12 cellular contexts compared by ENCODE assay signal in genomic region chr2:179985163-179985820, GRCh38. TPM values are rescaled to one million over a fixed set of nuclear protein-coding genes. Genes with fewer than 3 reads are reported as not detected.
DNase-seq lines count a peak whose midpoint lies in the region; ATAC-seq, FAIRE-seq and TF ChIP-seq lines count a peak whose summit lies in the region.
"Had no signal": no experiment of that assay in that cellular context is flagged by ENCODE, and none has a peak within 500 bp of the region (broad histone marks: within the 10 kb centered on the region; RNA-seq: fewer than 3 reads in every experiment).

No MANE protein-coding gene starts in this region.

- no peak overlapping the region for H3K27ac Mint-ChIP-seq in T-helper 17 cell

- no peak overlapping the region for H3K27ac ChIP-seq in upper lobe of right lung
- H3K27ac ChIP-seq: upper lobe of left lung had no signal

- no peak for DNase-seq in upper lobe of right lung
- no peak for DNase-seq in T-helper 17 cell
- DNase-seq in activated CD4-positive, alpha-beta T cell treated with anti-CD3 and anti-CD28 coated beads, Interleukin-2, amount 50 U/mL, for 4 hours = no peak
- DNase-seq in GM19239 (ENCODE audit: insufficient read length, low spot score) = no peak
- DNase-seq: amygdala, hippocampal formation, mesendoderm, upper lobe of left lung had no signal

- no peaks in the 10 kb centered on the region for H3K9me3 ChIP-seq in upper lobe of right lung
- H3K9me3 ChIP-seq in T-helper 17 cell (ENCODE audit: control insufficient read depth, low read length, poor library complexity, severe bottlenecking) = no peaks in the 10 kb centered on the region
- H3K9me3 ChIP-seq: upper lobe of left lung had no signal

- H3K27me3 ChIP-seq in upper lobe of right lung = no peaks in the 10 kb centered on the region
- H3K27me3 ChIP-seq: upper lobe of left lung had no signal

- no peaks in the 10 kb centered on the region for H3K27me3 Mint-ChIP-seq in T-helper 17 cell

- TF ChIP-seq CTCF in upper lobe of right lung (IDR thresholded peaks at IDR 0.05) = no peak

- no peak overlapping the region for H3K4me3 ChIP-seq in upper lobe of right lung
- H3K4me3 ChIP-seq: upper lobe of left lung had no signal

- H3K4me1 Mint-ChIP-seq in T-helper 17 cell = peaks cover 6% of the 10 kb centered on the region

- FAIRE-seq in GM19239 (lab: Jason Lieb, UNC) = no peak

- peaks cover 20% of the 10 kb centered on the region for H3K36me3 Mint-ChIP-seq in T-helper 17 cell (ENCODE audit: low read depth)

- peak; percentile 81 for ATAC-seq in GM18499 (IDR thresholded peaks at IDR 0.05; ENCODE audit: insufficient read depth, unreplicated experiment)
- peak; percentile 90 for ATAC-seq in GM19467 (IDR thresholded peaks at IDR 0.05; ENCODE audit: unreplicated experiment)
- peak; percentile 93 for ATAC-seq in HG02885 (IDR thresholded peaks at IDR 0.05; ENCODE audit: poor library complexity, unreplicated experiment)
- ATAC-seq in HG03571 (IDR thresholded peaks at IDR 0.05; ENCODE audit: unreplicated experiment) = peak; percentile 82
- ATAC-seq in upper lobe of right lung = no peak
- no peak for ATAC-seq in T-helper 17 cell

- intact Hi-C loops in upper lobe of right lung (cut with DNase I) = no loop called here

- H3K4me3 Mint-ChIP-seq in T-helper 17 cell = no peak overlapping the region

- H3K4me1 ChIP-seq in upper lobe of right lung = no peaks in the 10 kb centered on the region
- H3K4me1 ChIP-seq: upper lobe of left lung had no signal

- H3K36me3 ChIP-seq in upper lobe of right lung = peaks cover 92% of the 10 kb centered on the region

RNA-seq across cellular contexts. Expression of gene CWC22, which starts 21.8 kb away (rescaled TPM):
- total RNA-seq in upper lobe of right lung = 19.8 TPM
- 10 to 100 TPM; 13.8 to 14.0 TPM for total RNA-seq in T-helper 17 cell

Comparison
In these comparisons a context has a peak if more than half of its experiments do, and no peak if none do; other contexts are left out.
1. ATAC-seq: peak in GM18499 (single experiment), GM19467 (single experiment), HG02885 (single experiment) and HG03571 (single experiment); none in upper lobe of right lung (single experiment) and T-helper 17 cell (single experiment).